In the genomic region with DNA sequence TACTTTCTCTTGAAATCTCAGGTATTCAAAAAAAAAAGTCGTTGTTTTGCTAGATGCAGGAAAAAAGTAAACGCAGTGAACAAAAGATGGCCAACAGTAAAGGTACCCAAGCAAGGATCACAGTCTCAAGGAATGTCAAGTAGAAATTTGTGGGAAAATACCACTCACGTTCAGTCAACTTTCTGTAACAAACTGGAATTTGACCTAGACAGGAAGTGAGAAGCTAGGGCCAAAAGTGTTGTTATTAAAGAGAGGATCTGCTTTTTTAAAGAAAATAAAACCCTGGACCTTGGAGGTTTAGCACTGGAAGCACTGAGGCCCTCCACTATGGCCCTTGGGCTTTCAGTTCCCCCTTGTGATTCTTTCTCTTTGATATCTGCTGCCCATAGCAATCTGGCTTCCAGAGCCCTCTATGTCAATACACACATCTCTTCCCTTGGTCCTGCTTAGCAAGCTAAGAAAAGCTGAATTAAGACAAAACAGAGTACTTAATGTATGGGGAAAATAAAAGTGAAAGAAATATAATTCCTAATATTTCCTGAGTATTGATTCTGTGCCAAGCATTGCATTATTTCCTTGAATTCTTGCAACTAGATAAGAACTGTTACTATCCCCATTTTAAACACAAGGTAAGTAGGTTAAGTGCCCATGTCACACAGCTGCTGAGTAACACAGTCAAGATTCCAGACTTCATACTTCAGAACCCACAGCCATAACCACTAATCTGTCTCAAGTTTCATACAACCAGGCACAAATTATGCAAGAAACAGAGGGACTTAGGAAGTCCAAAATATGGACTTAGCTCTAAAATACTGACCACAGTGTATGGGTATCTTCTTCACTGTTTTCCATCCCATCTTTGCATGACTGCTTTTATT, we compare ENCODE assay signal across 9 cellular contexts. TPM values are rescaled to one million over a fixed set of nuclear protein-coding genes. Genes with fewer than 3 reads are reported as not detected.
DNase-seq lines count a peak whose midpoint lies in the region; ATAC-seq and TF ChIP-seq lines count a peak whose summit lies in the region.
"Had no signal": no experiment of that assay in that cellular context is flagged by ENCODE, and none has a peak within 500 bp of the region (broad histone marks: within the 10 kb centered on the region; RNA-seq: fewer than 3 reads in every experiment).

No MANE protein-coding gene starts in this region.

- H3K27me3 ChIP-seq in CD4-positive, CD25-positive, alpha-beta regulatory T cell (ENCODE audit: control insufficient read depth, insufficient read depth, low read length) = no peaks in the 10 kb centered on the region
- H3K27me3 ChIP-seq in Loucy (ENCODE audit: insufficient read depth, low read length, poor library complexity, severe bottlenecking) (no peaks in the 10 kb centered on the region), parathyroid adenoma (ENCODE audit: control insufficient read depth, insufficient read depth, low read length) (no peaks in the 10 kb centered on the region)

- H3K79me2 ChIP-seq in Loucy (ENCODE audit: insufficient read depth, low read length) = 0 out of 2 replicates have a peak, but pooled peaks cover 3% of the 10 kb centered on the region
- no peaks in the 10 kb centered on the region for H3K79me2 ChIP-seq in parathyroid adenoma

- no peaks in the 10 kb centered on the region for H3K9me3 ChIP-seq in CD4-positive, CD25-positive, alpha-beta regulatory T cell (ENCODE audit: control insufficient read depth in 2 of 2, low read length in 2 of 2)
- H3K9me3 ChIP-seq in Loucy (ENCODE audit: insufficient read depth, low read depth, low read length) = no peaks in the 10 kb centered on the region
- H3K9me3 ChIP-seq in parathyroid adenoma (ENCODE audit: control insufficient read depth, low read length) = no peaks in the 10 kb centered on the region

- H4K20me1 ChIP-seq in Loucy (ENCODE audit: insufficient read depth, low read length, poor library complexity, severe bottlenecking) = no peaks in the 10 kb centered on the region

- no peak for DNase-seq in CD4-positive, CD25-positive, alpha-beta regulatory T cell
- DNase-seq in cardiac fibroblast (ENCODE audit: low read depth in 2 of 2) (peak; percentile 94 to 96), globus pallidus (ENCODE audit: low spot score) (no peak), GM19240 (ENCODE audit: insufficient read length, low spot score) (no peak)
- DNase-seq in central memory CD4-positive, alpha-beta T cell = no peak
- DNase-seq: activated T-cell treated with anti-CD3 and anti-CD28 coated beads, Interleukin-2, amount 50 U/mL, for 4 hours had no signal

- H3F3A ChIP-seq in Loucy (ENCODE audit: low read depth) = no peaks in the 10 kb centered on the region

- no peak overlapping the region for H3K27ac ChIP-seq in CD4-positive, CD25-positive, alpha-beta regulatory T cell (ENCODE audit: insufficient read depth, low read length, poor library complexity, severe bottlenecking)
- H3K27ac ChIP-seq in parathyroid adenoma = peak overlapping the region; percentile 25

- no peak for ATAC-seq in CD4-positive, CD25-positive, alpha-beta regulatory T cell (ENCODE audit: low read depth in 2 of 2)
- no peak for ATAC-seq in HG03457 (IDR thresholded peaks at IDR 0.05; ENCODE audit: unreplicated experiment)
- ATAC-seq: activated T-cell treated with anti-CD3 and anti-CD28 coated beads, Interleukin-2, amount 50 U/mL, for 4 hours had no signal

- H3K4me3 ChIP-seq in CD4-positive, CD25-positive, alpha-beta regulatory T cell (ENCODE audit: low read depth, low read length) = no peak overlapping the region
- no peak overlapping the region for H3K4me3 ChIP-seq in Loucy (ENCODE audit: low read length, poor library complexity, severe bottlenecking)
- no peak overlapping the region for H3K4me3 ChIP-seq in cardiac fibroblast (replicated peaks in 1 of 2; ENCODE audit: low read depth in 2 of 2, low read length in 2 of 2)
- H3K4me3 ChIP-seq in parathyroid adenoma (ENCODE audit: low read depth, low read length) = no peak overlapping the region

- no peaks in the 10 kb centered on the region for H3K36me3 Mint-ChIP-seq in CD4-positive, CD25-positive, alpha-beta regulatory T cell

- H3K9me3 Mint-ChIP-seq in CD4-positive, CD25-positive, alpha-beta regulatory T cell = peaks cover 0 to under 1% (median 0%) of the 10 kb centered on the region in 7 donors
- H3K9me3 Mint-ChIP-seq: activated T-cell treated with anti-CD3 and anti-CD28 coated beads, Interleukin-2, amount 50 U/mL, for 4 hours had no signal

- no peaks in the 10 kb centered on the region for H3K9me2 ChIP-seq in Loucy (replicated peaks; ENCODE audit: low read depth, low read length)

- H3K4me3 Mint-ChIP-seq in CD4-positive, CD25-positive, alpha-beta regulatory T cell = peak overlapping the region in 3 of 4 donors; percentile 2 to 81 (median 34)

- H3K27ac Mint-ChIP-seq in CD4-positive, CD25-positive, alpha-beta regulatory T cell = no peak overlapping the region

- H3K4me1 Mint-ChIP-seq in CD4-positive, CD25-positive, alpha-beta regulatory T cell = peaks cover 0 to 26% (median 12%) of the 10 kb centered on the region in 4 donors

- peak overlapping the region; percentile 63 for H2AFZ ChIP-seq in Loucy (ENCODE audit: low read length)
- peak overlapping the region; percentile 18 for H2AFZ ChIP-seq in parathyroid adenoma

- no peak for TF ChIP-seq CTCF in Loucy (conservative IDR thresholded peaks at IDR 0.05; ENCODE audit: low read length)
- TF ChIP-seq CTCF in cardiac fibroblast (IDR thresholded peaks at IDR 0.05; ENCODE audit: low read depth, low read length) = no peak
- no peak for TF ChIP-seq CTCF in parathyroid adenoma (IDR thresholded peaks at IDR 0.05)

- peaks cover 12% of the 10 kb centered on the region for H3K4me1 ChIP-seq in CD4-positive, CD25-positive, alpha-beta regulatory T cell (ENCODE audit: control insufficient read depth, insufficient read depth, low read length, poor library complexity, severe bottlenecking)
- H3K4me1 ChIP-seq in Loucy (ENCODE audit: insufficient read depth, low read length, poor library complexity, severe bottlenecking) (peaks cover 16% of the 10 kb centered on the region), parathyroid adenoma (peaks cover 5% of the 10 kb centered on the region)

- peak overlapping the region; percentile 5 for H3K4me2 ChIP-seq in Loucy (ENCODE audit: low read depth, low read length, poor library complexity, severe bottlenecking)
- H3K4me2 ChIP-seq in parathyroid adenoma (ENCODE audit: low read length) = no peak overlapping the region

- H3K9ac ChIP-seq in Loucy (ENCODE audit: low read depth, low read length, poor library complexity, severe bottlenecking) = no peak overlapping the region
- no peak overlapping the region for H3K9ac ChIP-seq in parathyroid adenoma

- H3K36me3 ChIP-seq in CD4-positive, CD25-positive, alpha-beta regulatory T cell (ENCODE audit: control insufficient read depth, insufficient read depth, low read length) = no peaks in the 10 kb centered on the region
- H3K36me3 ChIP-seq in Loucy (ENCODE audit: insufficient read depth, low read length) (no peaks in the 10 kb centered on the region), parathyroid adenoma (ENCODE audit: control insufficient read depth, insufficient read depth, low read length) (no peaks in the 10 kb centered on the region)

- peaks cover 6% of the 10 kb centered on the region for H3K27me3 Mint-ChIP-seq in CD4-positive, CD25-positive, alpha-beta regulatory T cell

RNA-seq across cellular contexts. Expression of a gene that starts 2.6 kb away (rescaled TPM):
- total RNA-seq in CD4-positive, CD25-positive, alpha-beta regulatory T cell = 3.4 TPM
- 1 to 10 TPM; 1.6 to 5.1 (median 3.2) TPM for polyA plus RNA-seq in CD4-positive, CD25-positive, alpha-beta regulatory T cell

Comparison
In these comparisons a context has a peak if more than half of its experiments do, and no peak if none do; other contexts are left out.
1. DNase-seq: peak in cardiac fibroblast (2 of 2); none in CD4-positive, CD25-positive, alpha-beta regulatory T cell (0 of 3), central memory CD4-positive, alpha-beta T cell (single experiment), globus pallidus (single experiment) and GM19240 (single experiment).